ENCODE assay signal across 1 cellular context in genomic region chr6:75230484-75231325, GRCh38.
TF ChIP-seq lines count a peak whose summit lies in the region.

No MANE protein-coding gene starts in this region.

TF ChIP-seq in GM12878, 131 proteins besides CTCF, POLR2A, EP300 and RAD21:
- no peak for TF ChIP-seq NKRF (conservative IDR thresholded peaks at IDR 0.05)
- TF ChIP-seq E2F8 (IDR thresholded peaks at IDR 0.05; ENCODE audit: low read depth, partially characterized antibody), result no peak
- 0 out of 2 replicates have a peak, but pooled peaks have one; percentile 8 for TF ChIP-seq SMC3 (IDR thresholded peaks at IDR 0.05; ENCODE audit: borderline replicate concordance, low read length)
